Comparison of ENCODE assay signal across 8 cellular contexts in genomic region chr12:120361506-120362208, GRCh38. TPM values are rescaled to one million over a fixed set of nuclear protein-coding genes. Genes with fewer than 3 reads are reported as not detected.
A peak's percentile ranks its signal among the peaks of the same experiment; 100 is the strongest.
DNase-seq lines count a peak whose midpoint lies in the region; ATAC-seq, FAIRE-seq and TF ChIP-seq lines count a peak whose summit lies in the region.

No MANE protein-coding gene starts in this region.

- H3K4me1 Mint-ChIP-seq in astrocyte (ENCODE audit: low read depth, unreplicated experiment), result peaks cover 12% of the 10 kb centered on the region

- H3K27ac ChIP-seq in astrocyte (ENCODE audit: low read depth, low read length) (peak overlapping the region; percentile 47), hepatocyte (peak overlapping the region; percentile 86), sigmoid colon (peak overlapping the region in 3 of 4 donors; percentile 9 to 47 (median 24))

- H3K4me1 ChIP-seq in astrocyte (ENCODE audit: insufficient read depth, low read length) (peaks cover 13% of the 10 kb centered on the region), hepatocyte (ENCODE audit: insufficient read depth) (peaks cover 39% of the 10 kb centered on the region), sigmoid colon (peaks cover 0 to 18% (median 12%) of the 10 kb centered on the region in 4 donors)

- ATAC-seq in GM18505 (IDR thresholded peaks at IDR 0.05; ENCODE audit: unreplicated experiment), result no peak
- no peak for ATAC-seq in HG03460 (IDR thresholded peaks at IDR 0.05; ENCODE audit: unreplicated experiment)

- WGBS in hepatocyte (ENCODE audit: low lambda C conversion rate, missing lambda C conversion rate), result 15% methylated on average over 26 of the region's 56 CpGs
- WGBS in sigmoid colon, 2 donors, result 25 to 71% methylated on average over 56 of the region's 56 CpGs

- peak overlapping the region; percentile 80 for H3K4me2 ChIP-seq in astrocyte (ENCODE audit: low read length)
- peak overlapping the region; percentile 79 for H3K4me2 ChIP-seq in hepatocyte

- intact Hi-C loops in sigmoid colon (cut with DNase I), result no loop called here

- TF ChIP-seq EP300 in sigmoid colon (IDR thresholded peaks at IDR 0.05), result no peak

- H3K9me3 ChIP-seq in astrocyte (ENCODE audit: insufficient read depth, low read depth, low read length), result no peaks in the 10 kb centered on the region
- H3K9me3 ChIP-seq in hepatocyte (ENCODE audit: low read depth), result no peaks in the 10 kb centered on the region
- H3K9me3 ChIP-seq in sigmoid colon, result no peaks in the 10 kb centered on the region

- peaks cover 23% of the 10 kb centered on the region for H3K36me3 Mint-ChIP-seq in astrocyte (ENCODE audit: low read depth, unreplicated experiment)

- DNase-seq in D341Med (ENCODE audit: low spot score) (peak; percentile 99), NCI-H146 treated with DMSO at 0.1 percent for 48 hours (lab: John Stamatoyannopoulos, UW; ENCODE audit: unreplicated experiment) (peak; percentile 76), astrocyte (ENCODE audit: low read depth) (peak; percentile 71), hepatocyte (ENCODE audit: low spot score) (peak; percentile 91), sigmoid colon (peak; percentile 82)
- DNase-seq in effector CD4-positive, alpha-beta T cell, result no peak

- peak in 1 of 2 donors; percentile 16 for TF ChIP-seq POLR2A in sigmoid colon (IDR thresholded peaks at IDR 0.05)
- no peak for TF ChIP-seq POLR2A in GM18505 (IDR thresholded peaks at IDR 0.05; ENCODE audit: borderline replicate concordance, extremely low read depth, insufficient read depth, insufficient read length)

- H3K79me2 ChIP-seq in astrocyte (ENCODE audit: insufficient read depth, low read length) (peaks cover 6% of the 10 kb centered on the region), hepatocyte (peaks cover 4% of the 10 kb centered on the region)

- H3K4me3 ChIP-seq in astrocyte (ENCODE audit: insufficient read depth, low read depth, low read length) (peak overlapping the region; percentile 45), hepatocyte (no peak overlapping the region), sigmoid colon (peak overlapping the region; percentile 22 to 54 (median 46))

- H3K27me3 Mint-ChIP-seq in astrocyte (ENCODE audit: low read depth, unreplicated experiment), result peaks cover under 1% of the 10 kb centered on the region

- H3K9me3 Mint-ChIP-seq in astrocyte (ENCODE audit: unreplicated experiment), result no peaks in the 10 kb centered on the region

- no peak for TF ChIP-seq CTCF in astrocyte (IDR thresholded peaks at IDR 0.05; ENCODE audit: insufficient read depth, low read depth, low read length)
- no peak for TF ChIP-seq CTCF in hepatocyte (IDR thresholded peaks at IDR 0.05; ENCODE audit: poor library complexity)
- TF ChIP-seq CTCF in sigmoid colon (IDR thresholded peaks at IDR 0.05), result no peak

- H3K27me3 ChIP-seq in astrocyte (ENCODE audit: insufficient read depth, low read length) (no peaks in the 10 kb centered on the region), hepatocyte (no peaks in the 10 kb centered on the region), sigmoid colon (peaks cover 0 to 13% (median 0%) of the 10 kb centered on the region in 3 donors)

- FAIRE-seq in astrocyte (lab: Jason Lieb, UNC), result no peak

- no peaks in the 10 kb centered on the region for H3K9me2 ChIP-seq in hepatocyte (replicated peaks; ENCODE audit: insufficient read depth)

- H2AFZ ChIP-seq in astrocyte (ENCODE audit: low read depth, low read length), result peak overlapping the region; percentile 57
- peak overlapping the region; percentile 63 for H2AFZ ChIP-seq in hepatocyte

- peaks cover 5% of the 10 kb centered on the region for H4K20me1 ChIP-seq in astrocyte (ENCODE audit: insufficient read depth, low read length)
- H4K20me1 ChIP-seq in hepatocyte (ENCODE audit: insufficient read depth, poor library complexity, severe bottlenecking), result no peaks in the 10 kb centered on the region

- no peak overlapping the region for H3K4me3 Mint-ChIP-seq in astrocyte (ENCODE audit: unreplicated experiment)

- H3K9ac ChIP-seq in astrocyte (ENCODE audit: low read length), result peak overlapping the region; percentile 75

- H3K27ac Mint-ChIP-seq in astrocyte (ENCODE audit: unreplicated experiment), result peak overlapping the region; percentile 41

- H3K36me3 ChIP-seq in astrocyte (ENCODE audit: insufficient read depth, low read length) (no peaks in the 10 kb centered on the region), hepatocyte (replicated peaks; ENCODE audit: insufficient read depth, low read depth) (no peaks in the 10 kb centered on the region), sigmoid colon (no peaks in the 10 kb centered on the region)

RNA-seq across cellular contexts. Expression of gene MSI1, which starts 7.3 kb away (rescaled TPM):
- total RNA-seq in astrocyte (16.0 and 16.4 TPM in 2 replicates), hepatocyte (2.2 and 9.3 TPM in 2 replicates), sigmoid colon (under 1 TPM in 1 of 4 donors, not detected in 3; 0.66 TPM)
- polyA plus RNA-seq in hepatocyte (4.4 and 5.6 TPM in 2 replicates), sigmoid colon (1 to 10 TPM in 2 of 3 donors, under 1 TPM in 1; 0.60 to 1.2 (median 1.2) TPM)

RNA-seq across cellular contexts. Expression of gene PLA2G1B, which starts 34.1 kb away (rescaled TPM):
- not detected in 2 replicates for total RNA-seq in astrocyte
- total RNA-seq in hepatocyte, result 8.5 and 24.9 TPM in 2 replicates
- 14.7 and 18.8 TPM in 2 replicates for polyA plus RNA-seq in hepatocyte
- total RNA-seq in sigmoid colon, result not detected
- polyA plus RNA-seq in sigmoid colon, result 1 to 10 TPM in 1 of 3 donors, not detected in 2; 7.8 TPM

RNA-seq across cellular contexts. Expression of gene SIRT4, which starts 59.5 kb away (rescaled TPM):
- total RNA-seq in astrocyte (2.5 and 2.7 TPM in 2 replicates), hepatocyte (3.9 and 7.7 TPM in 2 replicates), sigmoid colon (1 to 10 TPM; 2.8 to 3.6 (median 3.2) TPM)
- polyA plus RNA-seq in hepatocyte (3.0 and 5.5 TPM in 2 replicates), sigmoid colon (1 to 10 TPM in 1 of 3 donors, under 1 TPM in 2; 0.69 to 1.2 (median 0.92) TPM)

Comparison
In these comparisons a context has a peak if more than half of its experiments do, and no peak if none do; other contexts are left out.
1. H3K27ac ChIP-seq: peak in every context shown above with its lines; median percentile 86 in hepatocyte; 47 in astrocyte; 24 in sigmoid colon.